1 cellular context compared by ENCODE assay signal in the genomic region with DNA sequence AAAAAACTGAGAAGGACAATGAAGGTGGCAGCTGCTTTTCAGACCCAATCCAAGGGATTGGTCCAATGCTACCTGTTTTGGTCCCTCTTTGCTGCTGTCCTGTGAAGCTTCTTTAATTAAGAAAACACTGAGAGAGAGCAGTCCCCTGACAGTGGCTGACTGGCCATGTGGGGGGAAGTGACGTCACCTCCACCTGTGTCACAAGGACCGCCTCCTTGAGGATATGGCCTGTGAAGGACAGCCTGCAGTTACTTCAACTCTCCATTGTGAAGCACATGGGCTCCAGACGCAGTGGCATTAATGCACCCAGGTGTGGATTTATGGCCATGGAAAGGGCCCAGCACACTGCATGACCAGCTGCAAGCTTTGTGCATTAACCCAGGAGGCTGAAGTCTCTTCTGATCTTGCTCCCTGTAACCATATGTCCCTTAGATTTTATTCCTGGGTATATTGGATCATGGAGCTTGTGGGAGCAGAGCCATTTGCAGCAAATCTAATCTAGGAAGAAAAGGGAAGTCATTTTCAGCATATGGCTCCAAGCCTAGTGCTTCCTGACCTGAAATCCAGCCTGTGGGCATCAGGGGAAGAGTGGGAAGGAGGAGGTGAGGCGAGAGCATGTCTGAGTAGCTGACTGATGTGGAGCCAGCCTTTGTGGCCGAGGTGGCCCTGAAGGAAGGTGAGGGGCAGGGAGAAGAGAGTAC.
TF ChIP-seq lines count a peak whose summit lies in the region.

No MANE protein-coding gene starts in this region.

TF ChIP-seq in HCT116, 20 proteins besides CTCF, POLR2A, EP300 and RAD21 (continued from another document):
- TF ChIP-seq YY1 (IDR thresholded peaks at IDR 0.05; ENCODE audit: extremely low read depth, insufficient replicate concordance, low read depth, low read length), result no peak
TF ChIP-seq in HCT116: peak in this region for 0.
